ENCODE assay signal across 8 cellular contexts in genomic region chr2:206443735-206444527, GRCh38. TPM values are rescaled to one million over a fixed set of nuclear protein-coding genes. Genes with fewer than 3 reads are reported as not detected.
A peak's percentile ranks its signal among the peaks of the same experiment; 100 is the strongest.
DNase-seq lines count a peak whose midpoint lies in the region; FAIRE-seq and TF ChIP-seq lines count a peak whose summit lies in the region.

No MANE protein-coding gene starts in this region.

- H3K9me3 ChIP-seq in CD8-positive, alpha-beta memory T cell (ENCODE audit: low read length): no peaks in the 10 kb centered on the region

- FAIRE-seq in HTR-8/SVneo (lab: Jason Lieb, UNC): no peak

- H3K4me3 ChIP-seq in CD8-positive, alpha-beta memory T cell (ENCODE audit: low read length): no peak overlapping the region
- peak overlapping the region; percentile 56 for H3K4me3 ChIP-seq in fibroblast of villous mesenchyme (ENCODE audit: low read depth, low read length)

- no peak for DNase-seq in CD8-positive, alpha-beta memory T cell
- DNase-seq in GM19240 (ENCODE audit: insufficient read length, low spot score) (peak; percentile 43), HTR-8/SVneo (ENCODE audit: insufficient read length, low spot score) (peak; percentile 21), fibroblast of villous mesenchyme (ENCODE audit: low read depth) (peak; percentile 8), neural crest cell (ENCODE audit: low read depth, low spot score) (peak; percentile 20), AML-193 (lab: John Stamatoyannopoulos, UW) (no peak), GDM1 (lab: John Stamatoyannopoulos, UW) (no peak)
- DNase-seq in activated CD4-positive, alpha-beta memory T cell treated with anti-CD3 and anti-CD28 coated beads for 36 hours: peak; percentile 26

- peaks cover 14% of the 10 kb centered on the region for H3K27me3 ChIP-seq in CD8-positive, alpha-beta memory T cell (ENCODE audit: insufficient read depth, low read length, poor library complexity, severe bottlenecking)

- CTCF ChIA-PET in CD8-positive, alpha-beta memory T cell (lab: Charles Lee): no interaction called here
- CTCF ChIA-PET in activated CD4-positive, alpha-beta memory T cell treated with anti-CD3 and anti-CD28 coated beads for 36 hours (lab: Charles Lee): interaction anchor here (1.0 kb wide), 1 partner anchor 59 kb away, joined by 3 read pairs; no protein-coding TSS in a partner anchor

- H3K27me3 Mint-ChIP-seq in CD8-positive, alpha-beta memory T cell: peaks cover 51 to 83% of the 10 kb centered on the region in 2 donors
- peaks cover 54% of the 10 kb centered on the region for H3K27me3 Mint-ChIP-seq in activated CD4-positive, alpha-beta memory T cell treated with anti-CD3 and anti-CD28 coated beads for 36 hours
- H3K27me3 Mint-ChIP-seq in neural crest cell (ENCODE audit: low read depth): peaks cover 20% of the 10 kb centered on the region

- peaks cover 0 to 2% (median 0%) of the 10 kb centered on the region in 5 donors for H3K9me3 Mint-ChIP-seq in CD8-positive, alpha-beta memory T cell
- no peaks in the 10 kb centered on the region for H3K9me3 Mint-ChIP-seq in activated CD4-positive, alpha-beta memory T cell treated with anti-CD3 and anti-CD28 coated beads for 36 hours
- H3K9me3 Mint-ChIP-seq in neural crest cell: no peaks in the 10 kb centered on the region

- H3K4me1 Mint-ChIP-seq in CD8-positive, alpha-beta memory T cell: peaks cover 10 to 19% (median 14%) of the 10 kb centered on the region in 3 donors
- peaks cover 18% of the 10 kb centered on the region for H3K4me1 Mint-ChIP-seq in activated CD4-positive, alpha-beta memory T cell treated with anti-CD3 and anti-CD28 coated beads for 36 hours (ENCODE audit: low read depth)
- peaks cover 34% of the 10 kb centered on the region for H3K4me1 Mint-ChIP-seq in neural crest cell

- H3K36me3 ChIP-seq in CD8-positive, alpha-beta memory T cell (ENCODE audit: insufficient read depth, low read length): no peaks in the 10 kb centered on the region

- POLR2A ChIA-PET in CD8-positive, alpha-beta memory T cell (lab: Charles Lee): no interaction called here
- POLR2A ChIA-PET in activated CD4-positive, alpha-beta memory T cell treated with anti-CD3 and anti-CD28 coated beads for 36 hours (lab: Charles Lee): no interaction called here

- peak overlapping the region in 1 of 8 donors; percentile 35 for H3K27ac Mint-ChIP-seq in CD8-positive, alpha-beta memory T cell
- no peak overlapping the region for H3K27ac Mint-ChIP-seq in activated CD4-positive, alpha-beta memory T cell treated with anti-CD3 and anti-CD28 coated beads for 36 hours
- H3K27ac Mint-ChIP-seq in neural crest cell (ENCODE audit: unreplicated experiment): peak overlapping the region; percentile 17

- peaks cover 10% of the 10 kb centered on the region for H3K4me1 ChIP-seq in CD8-positive, alpha-beta memory T cell (ENCODE audit: insufficient read depth, low read length)

- no peak overlapping the region for H3K27ac ChIP-seq in CD8-positive, alpha-beta memory T cell (ENCODE audit: low read depth, low read length)

- H3K4me3 Mint-ChIP-seq in CD8-positive, alpha-beta memory T cell: peak overlapping the region; percentile 19 to 84 (median 74)
- H3K4me3 Mint-ChIP-seq in activated CD4-positive, alpha-beta memory T cell treated with anti-CD3 and anti-CD28 coated beads for 36 hours: peak overlapping the region; percentile 79
- peak overlapping the region; percentile 91 for H3K4me3 Mint-ChIP-seq in neural crest cell

- H3K36me3 Mint-ChIP-seq in CD8-positive, alpha-beta memory T cell: no peaks in the 10 kb centered on the region
- no peaks in the 10 kb centered on the region for H3K36me3 Mint-ChIP-seq in activated CD4-positive, alpha-beta memory T cell treated with anti-CD3 and anti-CD28 coated beads for 36 hours
- peaks cover 4% of the 10 kb centered on the region for H3K36me3 Mint-ChIP-seq in neural crest cell (ENCODE audit: low read depth)

- intact Hi-C loops in activated CD4-positive, alpha-beta memory T cell treated with anti-CD3 and anti-CD28 coated beads for 36 hours (cut with micrococcal nuclease): loop anchor here (5.0 to 10.0 kb wide), 2 partner anchors 91 to 282 kb away; no protein-coding TSS in a partner anchor

- TF ChIP-seq CTCF in fibroblast of villous mesenchyme (IDR thresholded peaks at IDR 0.05; ENCODE audit: insufficient read depth, low read depth, low read length) (no peak), neural crest cell (conservative IDR thresholded peaks at IDR 0.05) (no peak)

RNA-seq across cellular contexts. Expression of gene ADAM23, which starts 0.6 kb away (rescaled TPM):
- total RNA-seq in CD8-positive, alpha-beta memory T cell: under 1 TPM; 0.55 to 0.98 TPM
- polyA plus RNA-seq in CD8-positive, alpha-beta memory T cell: not detected
- 1 to 10 TPM; 1.8 to 2.3 TPM for total RNA-seq in activated CD4-positive, alpha-beta memory T cell treated with anti-CD3 and anti-CD28 coated beads for 36 hours
- 7.7 and 9.5 TPM in 2 replicates for total RNA-seq in fibroblast of villous mesenchyme
- total RNA-seq in neural crest cell: 31.2 and 34.0 TPM in 2 replicates

Comparison
In these comparisons a context has a peak if more than half of its experiments do, and no peak if none do; other contexts are left out.
1. DNase-seq: peak in GM19240 (single experiment), HTR-8/SVneo (single experiment), activated CD4-positive, alpha-beta memory T cell treated with anti-CD3 and anti-CD28 coated beads for 36 hours (single experiment), fibroblast of villous mesenchyme (single experiment) and neural crest cell (single experiment); none in CD8-positive, alpha-beta memory T cell (0 of 5), AML-193 (0 of 2) and GDM1 (single experiment).
2. Peak in every context shown above with its lines, with median percentiles within 50 percentile points of each other: H3K4me3 Mint-ChIP-seq.